Comparison of ENCODE assay signal across 24 cellular contexts in the genomic region with DNA sequence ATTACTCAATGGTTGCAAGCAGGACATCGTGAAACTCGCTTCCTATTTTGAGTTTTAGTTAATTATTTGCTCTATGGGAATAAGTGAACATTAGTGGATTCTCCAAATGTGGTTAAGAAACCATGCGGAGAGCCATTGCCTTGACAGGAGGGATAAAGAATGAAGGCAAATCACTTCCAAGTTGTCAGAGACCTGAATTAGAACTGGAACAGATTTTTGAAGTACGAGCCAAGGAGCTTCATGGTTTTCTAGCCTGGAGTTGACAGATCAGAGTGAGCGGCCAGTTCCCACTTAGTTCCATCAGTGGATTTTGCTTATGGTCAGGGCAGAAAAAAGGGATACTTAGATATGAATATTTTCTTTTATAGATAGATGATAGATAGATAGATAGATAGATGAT.
DNase-seq lines count a peak whose midpoint lies in the region; FAIRE-seq and TF ChIP-seq lines count a peak whose summit lies in the region.
"Had no signal": no experiment of that assay in that cellular context is flagged by ENCODE, and none has a peak within 500 bp of the region (broad histone marks: within the 10 kb centered on the region; RNA-seq: fewer than 3 reads in every experiment).

No MANE protein-coding gene starts in this region.

- in situ Hi-C loops in GM23248 (cut with MboI) = no loop called here

- WGBS in GM23248 (ENCODE audit: low coverage in 1 of 2, low lambda C conversion rate in 2 of 2, missing lambda C conversion rate in 2 of 2), 2 experiments = 22 to 27% methylated on average over 5 of the region's 5 CpGs

- H3K9me3 ChIP-seq in GM23248 (ENCODE audit: low read depth) (no peaks in the 10 kb centered on the region), tibial artery (no peaks in the 10 kb centered on the region)
- H3K9me3 ChIP-seq: SK-N-SH had no signal

- TF ChIP-seq CTCF in kidney epithelial cell (IDR thresholded peaks at IDR 0.05; ENCODE audit: insufficient read depth, low read length, poor library complexity, severe bottlenecking) (no peak), tibial artery (IDR thresholded peaks at IDR 0.05) (no peak)

- no peaks in the 10 kb centered on the region; the same call in 1 of the 2 replicates for H3K9me2 ChIP-seq in GM23248 (ENCODE audit: insufficient read depth)
- H3K9me2 ChIP-seq: SK-N-SH had no signal

- H3K4me2 ChIP-seq in GM23248 (ENCODE audit: unreplicated experiment) = peak overlapping the region; percentile 31
- H3K4me2 ChIP-seq: SK-N-SH had no signal

- H3K27me3 ChIP-seq in GM23248 (replicated peaks; ENCODE audit: insufficient read depth) = no peaks in the 10 kb centered on the region
- H3K27me3 ChIP-seq in kidney epithelial cell (ENCODE audit: control insufficient read depth, insufficient read depth, low read length) = no peaks in the 10 kb centered on the region
- H3K27me3 ChIP-seq in tibial artery = no peaks in the 10 kb centered on the region

- H3K4me3 ChIP-seq in GM23248 (no peak overlapping the region), kidney epithelial cell (ENCODE audit: low read depth, low read length) (no peak overlapping the region), tibial artery (no peak overlapping the region)
- H3K4me3 ChIP-seq: GM12878 had no signal

- no peak for FAIRE-seq in RCC 7860 (lab: Jason Lieb, UNC)
- FAIRE-seq: A204.1, GM12878, HepG2 had no signal

- DNase-seq in GM23248 (no peak), NOMO-1 (lab: John Stamatoyannopoulos, UW; ENCODE audit: unreplicated experiment in 2 of 2) (peak; percentile 41 to 87), astrocyte of the hippocampus (ENCODE audit: low read depth, low spot score) (peak; percentile 21), kidney epithelial cell (ENCODE audit: low read depth) (peak; percentile 21), tibial artery (no peak), NCI-H2107 (lab: John Stamatoyannopoulos, UW) (no peak), NCI-H2227 (lab: John Stamatoyannopoulos, UW; ENCODE audit: unreplicated experiment) (no peak), RCC 7860 (ENCODE audit: low spot score) (no peak)
- DNase-seq: AML-193; CD4-positive, alpha-beta memory T cell; COR-L47; GDM1; H7; Karpas-422; NCI-H2029 treated with DMSO at 0.1 percent for 48 hours; NCI-H226; NCI-H524 treated with DMSO at 0.1 percent for 48 hours; NCI-H774; SK-N-SH; SW 1271; T-helper 17 cell had no signal

- no peaks in the 10 kb centered on the region for H3K79me2 ChIP-seq in GM23248 (ENCODE audit: insufficient read depth)

- H3K9ac ChIP-seq in GM23248 = no peak overlapping the region
- H3K9ac ChIP-seq: SK-N-SH had no signal

- H4K20me1 ChIP-seq in GM23248 (ENCODE audit: insufficient read depth) = no peaks in the 10 kb centered on the region

- no peaks in the 10 kb centered on the region for H3K36me3 ChIP-seq in GM23248 (ENCODE audit: low read depth)
- H3K36me3 ChIP-seq in kidney epithelial cell (ENCODE audit: control insufficient read depth, insufficient read depth, low read length) = no peaks in the 10 kb centered on the region
- H3K36me3 ChIP-seq in tibial artery = no peaks in the 10 kb centered on the region

- intact Hi-C loops in tibial artery (cut with DNase I; ENCODE audit: low total_unique reads) = no loop called here

- no peaks in the 10 kb centered on the region for H3F3A ChIP-seq in GM23248 (ENCODE audit: insufficient read depth)

- H2AFZ ChIP-seq in GM23248 = peak overlapping the region; percentile 54; the same call in 1 of the 2 replicates

- H3K4me1 ChIP-seq in GM23248 (ENCODE audit: insufficient read depth) = no peaks in the 10 kb centered on the region
- no peaks in the 10 kb centered on the region for H3K4me1 ChIP-seq in tibial artery

- H3K27ac ChIP-seq in GM23248 (no peak overlapping the region), tibial artery (no peak overlapping the region)

Comparison
In these comparisons a context has a peak if more than half of its experiments do, and no peak if none do; other contexts are left out.
1. DNase-seq: peak in NOMO-1 (2 of 2), astrocyte of the hippocampus (single experiment) and kidney epithelial cell (single experiment); none in GM23248 (single experiment), tibial artery (0 of 2), NCI-H2107 (single experiment), NCI-H2227 (single experiment) and RCC 7860 (single experiment).